Comparison of ENCODE assay signal across 16 cellular contexts in the genomic region with DNA sequence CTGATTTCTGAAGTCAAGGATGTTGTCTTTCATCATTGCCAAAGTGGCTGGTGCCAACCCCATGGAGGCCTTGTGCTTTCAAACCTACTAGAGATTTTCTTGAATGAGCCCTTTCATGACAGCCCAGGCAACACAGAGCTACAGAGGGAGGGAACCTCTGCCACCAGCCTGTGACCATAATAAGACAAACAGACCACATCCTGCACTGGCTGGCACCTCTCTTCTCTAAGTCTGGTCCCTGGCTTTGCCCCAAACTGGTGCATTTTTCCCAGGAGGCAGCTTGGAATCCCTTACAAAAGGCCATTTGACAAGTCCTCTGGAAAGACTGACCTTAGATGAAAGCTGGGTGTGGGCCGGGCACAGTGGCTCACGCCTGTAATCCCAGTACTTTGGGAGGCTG.
DNase-seq lines count a peak whose midpoint lies in the region; ATAC-seq and TF ChIP-seq lines count a peak whose summit lies in the region.
"Had no signal": no experiment of that assay in that cellular context is flagged by ENCODE, and none has a peak within 500 bp of the region (broad histone marks: within the 10 kb centered on the region; RNA-seq: fewer than 3 reads in every experiment).

No MANE protein-coding gene starts in this region.

- TF ChIP-seq POLR2A in vagina (IDR thresholded peaks at IDR 0.05): no peak

- H3K27ac ChIP-seq in vagina: no peak overlapping the region
- H3K27ac ChIP-seq: C4-2B, HL-60, SJCRH30 had no signal

- no peaks in the 10 kb centered on the region for H3K9me3 ChIP-seq in vagina
- H3K9me3 ChIP-seq: SJCRH30 had no signal

- no peak overlapping the region for H3K4me3 ChIP-seq in vagina
- H3K4me3 ChIP-seq: SJCRH30 had no signal

- ATAC-seq in GM18870 (IDR thresholded peaks at IDR 0.05; ENCODE audit: unreplicated experiment): no peak

- no peaks in the 10 kb centered on the region for H3K4me1 ChIP-seq in vagina
- H3K4me1 ChIP-seq: SJCRH30 had no signal

- intact Hi-C loops in vagina (cut with DNase I): no loop called here

- H3K36me3 ChIP-seq in vagina: no peaks in the 10 kb centered on the region
- H3K36me3 ChIP-seq: SJCRH30 had no signal

- H3K27me3 ChIP-seq in vagina: no peaks in the 10 kb centered on the region
- H3K27me3 ChIP-seq: SJCRH30 had no signal

- peak; percentile 70 for DNase-seq in H4 (ENCODE audit: low spot score)
- peak; percentile 29 for DNase-seq in RPMI7951 (ENCODE audit: low read depth)
- peak; percentile 5 for DNase-seq in midbrain (lab: John Stamatoyannopoulos, UW)
- no peak for DNase-seq in kidney glomerular epithelial cell (lab: John Stamatoyannopoulos, UW)
- DNase-seq in activated gamma-delta T cell treated with Interleukin-2 at 50 U/mL for 16 hours: no peak
- no peak for DNase-seq in vagina (ENCODE audit: extremely low spot score in 2 of 2)
- DNase-seq: DMS153, KBM-7, NCI-H1092, NCI-H1694, NCI-H510A treated with DMSO at 0.1 percent for 48 hours, SJCRH30, SW 1271 had no signal

- TF ChIP-seq CTCF in vagina (IDR thresholded peaks at IDR 0.05): no peak

Comparison
In these comparisons a context has a peak if more than half of its experiments do, and no peak if none do; other contexts are left out.
1. DNase-seq: peak in H4 (single experiment), RPMI7951 (single experiment) and midbrain (single experiment); none in kidney glomerular epithelial cell (single experiment), activated gamma-delta T cell treated with Interleukin-2 at 50 U/mL for 16 hours (single experiment) and vagina (0 of 2).